Comparison of ENCODE assay signal across 1 cellular context in the genomic region with DNA sequence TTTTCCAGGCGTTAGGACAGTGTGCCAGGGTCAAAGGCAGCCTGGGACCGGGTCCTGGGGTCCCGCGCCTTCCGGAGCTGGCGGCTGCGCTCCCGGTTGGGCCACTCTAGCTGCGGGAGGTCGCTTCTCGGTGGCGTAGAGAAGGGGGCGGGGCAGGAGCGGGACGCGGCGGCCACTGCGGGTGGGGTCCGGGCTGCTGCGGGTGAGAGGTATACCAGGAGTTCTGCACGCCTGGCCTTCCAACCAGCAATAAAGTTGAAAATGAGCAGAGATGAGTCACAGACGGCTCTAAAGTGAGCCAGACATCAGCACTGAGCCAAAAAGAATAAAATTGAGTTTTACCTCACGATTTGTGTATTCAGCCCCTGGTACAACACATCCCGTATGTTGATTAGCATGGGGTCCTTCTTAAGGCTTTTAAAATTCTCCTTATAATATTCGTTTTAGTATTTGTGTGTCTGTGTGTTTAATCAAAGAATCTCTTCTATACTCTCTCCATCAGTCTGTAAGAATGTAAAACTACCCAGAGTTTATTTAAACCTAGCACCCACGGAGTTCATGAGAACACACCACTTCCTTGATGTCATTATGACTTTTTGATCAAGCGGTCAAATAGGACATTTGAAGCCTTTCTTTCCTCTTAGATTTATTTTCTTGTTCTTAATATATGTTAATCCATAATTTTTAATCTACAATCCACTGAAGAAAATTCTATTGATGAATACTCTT.
TF ChIP-seq lines count a peak whose summit lies in the region.

A gene (minus strand): TSS at position 108 of the 729 bp plus-strand sequence. CDS start 107 bp downstream, at position 1.

TF ChIP-seq in HEK293, 187 proteins besides CTCF, POLR2A, EP300 and RAD21 (continued from another document):
- TF ChIP-seq, protein P1, sequence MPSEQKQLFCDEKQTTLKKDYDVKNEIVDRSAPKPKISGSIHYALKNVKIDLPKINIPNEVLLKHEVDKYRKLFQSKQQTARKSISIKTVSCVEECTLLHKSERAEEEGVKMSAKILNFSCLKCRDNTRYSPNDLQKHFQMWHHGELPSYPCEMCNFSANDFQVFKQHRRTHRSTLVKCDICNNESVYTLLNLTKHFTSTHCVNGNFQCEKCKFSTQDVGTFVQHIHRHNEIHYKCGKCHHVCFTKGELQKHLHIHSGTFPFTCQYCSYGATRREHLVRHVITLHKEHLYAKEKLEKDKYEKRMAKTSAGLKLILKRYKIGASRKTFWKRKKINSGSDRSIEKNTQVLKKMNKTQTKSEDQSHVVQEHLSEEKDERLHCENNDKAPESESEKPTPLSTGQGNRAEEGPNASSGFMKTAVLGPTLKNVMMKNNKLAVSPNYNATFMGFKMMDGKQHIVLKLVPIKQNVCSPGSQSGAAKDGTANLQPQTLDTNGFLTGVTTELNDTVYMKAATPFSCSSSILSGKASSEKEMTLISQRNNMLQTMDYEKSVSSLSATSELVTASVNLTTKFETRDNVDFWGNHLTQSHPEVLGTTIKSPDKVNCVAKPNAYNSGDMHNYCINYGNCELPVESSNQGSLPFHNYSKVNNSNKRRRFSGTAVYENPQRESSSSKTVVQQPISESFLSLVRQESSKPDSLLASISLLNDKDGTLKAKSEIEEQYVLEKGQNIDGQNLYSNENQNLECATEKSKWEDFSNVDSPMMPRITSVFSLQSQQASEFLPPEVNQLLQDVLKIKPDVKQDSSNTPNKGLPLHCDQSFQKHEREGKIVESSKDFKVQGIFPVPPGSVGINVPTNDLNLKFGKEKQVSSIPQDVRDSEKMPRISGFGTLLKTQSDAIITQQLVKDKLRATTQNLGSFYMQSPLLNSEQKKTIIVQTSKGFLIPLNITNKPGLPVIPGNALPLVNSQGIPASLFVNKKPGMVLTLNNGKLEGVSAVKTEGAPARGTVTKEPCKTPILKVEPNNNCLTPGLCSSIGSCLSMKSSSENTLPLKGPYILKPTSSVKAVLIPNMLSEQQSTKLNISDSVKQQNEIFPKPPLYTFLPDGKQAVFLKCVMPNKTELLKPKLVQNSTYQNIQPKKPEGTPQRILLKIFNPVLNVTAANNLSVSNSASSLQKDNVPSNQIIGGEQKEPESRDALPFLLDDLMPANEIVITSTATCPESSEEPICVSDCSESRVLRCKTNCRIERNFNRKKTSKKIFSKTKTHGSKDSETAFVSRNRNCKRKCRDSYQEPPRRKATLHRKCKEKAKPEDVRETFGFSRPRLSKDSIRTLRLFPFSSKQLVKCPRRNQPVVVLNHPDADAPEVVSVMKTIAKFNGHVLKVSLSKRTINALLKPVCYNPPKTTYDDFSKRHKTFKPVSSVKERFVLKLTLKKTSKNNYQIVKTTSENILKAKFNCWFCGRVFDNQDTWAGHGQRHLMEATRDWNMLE (tag by site-specific recombination; conservative IDR thresholded peaks at IDR 0.05; ENCODE audit: low read depth): peak; percentile 86
- TF ChIP-seq ZNF600 (tag by site-specific recombination; IDR thresholded peaks at IDR 0.05): 0 out of 2 replicates have a peak, but pooled peaks have one; percentile 13
- TF ChIP-seq, protein P2, sequence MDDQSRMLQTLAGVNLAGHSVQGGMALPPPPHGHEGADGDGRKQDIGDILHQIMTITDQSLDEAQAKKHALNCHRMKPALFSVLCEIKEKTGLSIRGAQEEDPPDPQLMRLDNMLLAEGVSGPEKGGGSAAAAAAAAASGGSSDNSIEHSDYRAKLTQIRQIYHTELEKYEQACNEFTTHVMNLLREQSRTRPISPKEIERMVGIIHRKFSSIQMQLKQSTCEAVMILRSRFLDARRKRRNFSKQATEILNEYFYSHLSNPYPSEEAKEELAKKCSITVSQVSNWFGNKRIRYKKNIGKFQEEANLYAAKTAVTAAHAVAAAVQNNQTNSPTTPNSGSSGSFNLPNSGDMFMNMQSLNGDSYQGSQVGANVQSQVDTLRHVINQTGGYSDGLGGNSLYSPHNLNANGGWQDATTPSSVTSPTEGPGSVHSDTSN (CRISPR knock-in tag; IDR thresholded peaks at IDR 0.05): no peak
- no peak for TF ChIP-seq ZSCAN16 (tag by site-specific recombination; IDR thresholded peaks at IDR 0.05)
- 0 out of 2 replicates have a peak, but pooled peaks have one; percentile 14 for TF ChIP-seq KLF1 (tag by site-specific recombination; IDR thresholded peaks at IDR 0.05)
- TF ChIP-seq, protein P3, sequence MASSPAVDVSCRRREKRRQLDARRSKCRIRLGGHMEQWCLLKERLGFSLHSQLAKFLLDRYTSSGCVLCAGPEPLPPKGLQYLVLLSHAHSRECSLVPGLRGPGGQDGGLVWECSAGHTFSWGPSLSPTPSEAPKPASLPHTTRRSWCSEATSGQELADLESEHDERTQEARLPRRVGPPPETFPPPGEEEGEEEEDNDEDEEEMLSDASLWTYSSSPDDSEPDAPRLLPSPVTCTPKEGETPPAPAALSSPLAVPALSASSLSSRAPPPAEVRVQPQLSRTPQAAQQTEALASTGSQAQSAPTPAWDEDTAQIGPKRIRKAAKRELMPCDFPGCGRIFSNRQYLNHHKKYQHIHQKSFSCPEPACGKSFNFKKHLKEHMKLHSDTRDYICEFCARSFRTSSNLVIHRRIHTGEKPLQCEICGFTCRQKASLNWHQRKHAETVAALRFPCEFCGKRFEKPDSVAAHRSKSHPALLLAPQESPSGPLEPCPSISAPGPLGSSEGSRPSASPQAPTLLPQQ (tag by site-specific recombination; IDR thresholded peaks at IDR 0.05): peak; percentile 58; the same call in 1 of the 2 replicates
- TF ChIP-seq OSR2 (tag by site-specific recombination; IDR thresholded peaks at IDR 0.05): peak; percentile 75
- TF ChIP-seq ZBTB8A (tag by site-specific recombination; IDR thresholded peaks at IDR 0.05): peak; percentile 27; the same call in 1 of the 2 replicates
